Comparison of ENCODE assay signal across 18 cellular contexts in the genomic region with DNA sequence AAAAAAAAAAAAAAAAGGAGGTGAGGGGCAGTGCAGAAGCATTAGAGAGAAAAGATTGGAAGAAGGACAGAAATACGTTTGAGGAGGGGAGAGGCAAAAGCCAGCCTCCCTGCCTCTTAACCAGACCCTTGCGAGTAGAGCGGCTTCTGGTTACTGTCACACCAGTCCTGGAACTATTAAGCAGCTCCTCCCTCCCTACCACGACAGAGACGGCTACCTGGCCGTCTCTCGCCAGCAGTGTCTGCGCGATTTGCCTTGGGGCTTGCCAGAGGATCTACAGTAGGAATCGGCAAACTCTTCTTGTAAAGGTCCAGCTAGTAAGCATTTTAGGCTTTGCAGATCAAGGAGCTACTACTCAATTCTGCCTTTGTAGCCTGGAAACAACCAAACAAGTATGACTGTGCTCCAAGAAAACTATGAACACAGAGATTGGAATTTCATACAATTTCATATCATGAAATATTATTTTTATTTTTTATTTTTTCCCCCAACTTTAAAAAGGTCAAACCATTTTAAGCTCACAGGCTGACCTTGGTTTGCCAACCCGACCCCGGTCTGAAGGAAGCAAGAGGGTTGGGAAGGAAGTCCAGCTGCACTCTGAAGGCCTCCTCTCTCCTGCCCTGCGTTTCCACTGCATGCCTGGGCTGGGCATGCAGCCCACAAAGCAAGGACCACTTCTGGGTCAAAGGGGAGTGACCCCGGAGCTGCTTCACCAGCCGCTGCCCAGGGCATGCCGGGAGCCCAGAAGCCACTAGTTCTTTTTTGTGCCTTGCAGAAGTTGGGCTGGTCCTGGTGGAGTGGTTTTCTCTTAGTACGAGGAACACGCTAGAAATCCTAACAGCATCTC.
DNase-seq lines count a peak whose midpoint lies in the region; TF ChIP-seq lines count a peak whose summit lies in the region.
"Had no signal": no experiment of that assay in that cellular context is flagged by ENCODE, and none has a peak within 500 bp of the region (broad histone marks: within the 10 kb centered on the region; RNA-seq: fewer than 3 reads in every experiment).

No MANE protein-coding gene starts in this region.

- H3K27ac ChIP-seq in BLaER1 (peak overlapping the region; percentile 18; the same call in 1 of the 2 replicates), trophoblast cell (ENCODE audit: low read depth, low read length) (peak overlapping the region; percentile 37), coronary artery (no peak overlapping the region)
- H3K27ac ChIP-seq: KMS-11 had no signal

- peak overlapping the region; percentile 61 for H2BK120ac ChIP-seq in trophoblast cell (ENCODE audit: insufficient read depth, low read length, poor library complexity)

- H3K23ac ChIP-seq in trophoblast cell (ENCODE audit: low read length) = no peak overlapping the region

- H3K9ac ChIP-seq in BLaER1 = no peak overlapping the region
- no peak overlapping the region for H3K9ac ChIP-seq in adipocyte (ENCODE audit: low read length)
- no peak overlapping the region for H3K9ac ChIP-seq in trophoblast cell (ENCODE audit: low read length)
- H3K9ac ChIP-seq: KMS-11 had no signal

- WGBS in trophoblast cell (ENCODE audit: extremely low coverage, insufficient coverage, insufficient read length) = no CpG with 5 or more reads among the region's 18 CpGs

- no peak for TF ChIP-seq CTCF in coronary artery (IDR thresholded peaks at IDR 0.05)

- no peak overlapping the region for H4K8ac ChIP-seq in trophoblast cell (ENCODE audit: low read depth, low read length)

- H3K4me1 ChIP-seq in BLaER1 (peaks cover 27% of the 10 kb centered on the region), adipocyte (ENCODE audit: control insufficient read depth, insufficient read depth, low read length) (peaks cover 27% of the 10 kb centered on the region), trophoblast cell (ENCODE audit: control insufficient read depth in 1 of 2, insufficient read depth in 2 of 2, low read length in 2 of 2) (peaks cover 13 to 14% of the 10 kb centered on the region in 2 experiments)

- H2AFZ ChIP-seq in trophoblast cell (ENCODE audit: insufficient read depth, low read length, poor library complexity) = no peak overlapping the region

- H3K79me2 ChIP-seq in trophoblast cell (ENCODE audit: control insufficient read depth, insufficient read depth, low read length, poor library complexity) = no peaks in the 10 kb centered on the region

- H4K20me1 ChIP-seq in BLaER1 = no peaks in the 10 kb centered on the region

- H2BK12ac ChIP-seq in trophoblast cell (ENCODE audit: low read length) = peak overlapping the region; percentile 78

- peak overlapping the region; percentile 54 for H3K14ac ChIP-seq in trophoblast cell (ENCODE audit: low read length)

- H3K9me3 ChIP-seq in BLaER1 (peaks cover 4% of the 10 kb centered on the region; the same call in 1 of the 2 replicates), adipocyte (ENCODE audit: control insufficient read depth, low read length) (no peaks in the 10 kb centered on the region), trophoblast cell (ENCODE audit: insufficient read depth, low read depth, low read length) (peaks cover 8% of the 10 kb centered on the region)
- H3K9me3 ChIP-seq: MG63 had no signal

- H2BK5ac ChIP-seq in trophoblast cell (ENCODE audit: low read depth, low read length, poor library complexity) = peak overlapping the region; percentile 55

- peak overlapping the region; percentile 28 for H2AK5ac ChIP-seq in trophoblast cell (ENCODE audit: low read length)

- no peak overlapping the region for H4K12ac ChIP-seq in trophoblast cell (ENCODE audit: low read depth, low read length)

- H3K79me1 ChIP-seq in trophoblast cell (ENCODE audit: low read length) = peaks cover 8% of the 10 kb centered on the region

- peak; percentile 37 for DNase-seq in adipocyte (ENCODE audit: low read depth)
- DNase-seq in fibroblast of peridontal ligament (ENCODE audit: extremely low read depth) = peak; percentile 33
- DNase-seq in trophoblast cell = peak in 1 of 2 donors; percentile 29
- DNase-seq in OCI-M1 (lab: John Stamatoyannopoulos, UW) = no peak
- DNase-seq in coronary artery (ENCODE audit: low spot score) = no peak
- DNase-seq in pons (ENCODE audit: low spot score) = no peak
- DNase-seq in NCI-H524 treated with DMSO at 0.1 percent for 48 hours (lab: John Stamatoyannopoulos, UW) = no peak
- DNase-seq: 8988T, C1 segment of cervical spinal cord, DMS153, MG63, NCI-H1105 treated with DMSO at 0.1 percent for 48 hours, NCI-H187, NCI-H446, SW 1271 had no signal

- H4K91ac ChIP-seq in trophoblast cell (ENCODE audit: low read depth, low read length) = peak overlapping the region; percentile 87

- no peak overlapping the region for H3K4ac ChIP-seq in trophoblast cell (ENCODE audit: low read depth, low read length)

- H3K18ac ChIP-seq in trophoblast cell (ENCODE audit: low read length) = peak overlapping the region; percentile 8

- H3K4me2 ChIP-seq in BLaER1 (no peak overlapping the region), trophoblast cell (ENCODE audit: low read length) (no peak overlapping the region)
- H3K4me2 ChIP-seq: KMS-11 had no signal

- H3K36me3 ChIP-seq in BLaER1 (peaks cover 39% of the 10 kb centered on the region), adipocyte (ENCODE audit: control insufficient read depth, insufficient read depth, low read length, severe bottlenecking) (no peaks in the 10 kb centered on the region), trophoblast cell (ENCODE audit: control insufficient read depth in 1 of 2, insufficient read depth in 2 of 2, low read length in 2 of 2) (no peaks in the 10 kb centered on the region)
- H3K36me3 ChIP-seq: MG63 had no signal

- no peaks in the 10 kb centered on the region for H3K27me3 ChIP-seq in BLaER1
- H3K27me3 ChIP-seq in adipocyte (replicated peaks; ENCODE audit: control insufficient read depth, insufficient read depth, low read length) = no peaks in the 10 kb centered on the region
- H3K27me3 ChIP-seq in trophoblast cell (ENCODE audit: insufficient read depth, low read length) = no peaks in the 10 kb centered on the region
- H3K27me3 ChIP-seq: MG63 had no signal

- no peak overlapping the region for H3K4me3 ChIP-seq in BLaER1
- no peak overlapping the region for H3K4me3 ChIP-seq in adipocyte (ENCODE audit: low read length)
- H3K4me3 ChIP-seq in trophoblast cell (ENCODE audit: low read depth, low read length) = no peak overlapping the region
- no peak overlapping the region for H3K4me3 ChIP-seq in coronary artery
- H3K4me3 ChIP-seq: GM12878, MG63 had no signal

Comparison
In these comparisons a context has a peak if more than half of its experiments do, and no peak if none do; other contexts are left out.
1. H3K27ac ChIP-seq: peak in BLaER1 (single experiment) and trophoblast cell (single experiment); none in coronary artery (0 of 2).
2. DNase-seq: peak in adipocyte (single experiment) and fibroblast of peridontal ligament (single experiment); none in OCI-M1 (single experiment), coronary artery (single experiment), pons (single experiment) and NCI-H524 treated with DMSO at 0.1 percent for 48 hours (single experiment).